Comparison of ENCODE assay signal across 13 cellular contexts in the genomic region with DNA sequence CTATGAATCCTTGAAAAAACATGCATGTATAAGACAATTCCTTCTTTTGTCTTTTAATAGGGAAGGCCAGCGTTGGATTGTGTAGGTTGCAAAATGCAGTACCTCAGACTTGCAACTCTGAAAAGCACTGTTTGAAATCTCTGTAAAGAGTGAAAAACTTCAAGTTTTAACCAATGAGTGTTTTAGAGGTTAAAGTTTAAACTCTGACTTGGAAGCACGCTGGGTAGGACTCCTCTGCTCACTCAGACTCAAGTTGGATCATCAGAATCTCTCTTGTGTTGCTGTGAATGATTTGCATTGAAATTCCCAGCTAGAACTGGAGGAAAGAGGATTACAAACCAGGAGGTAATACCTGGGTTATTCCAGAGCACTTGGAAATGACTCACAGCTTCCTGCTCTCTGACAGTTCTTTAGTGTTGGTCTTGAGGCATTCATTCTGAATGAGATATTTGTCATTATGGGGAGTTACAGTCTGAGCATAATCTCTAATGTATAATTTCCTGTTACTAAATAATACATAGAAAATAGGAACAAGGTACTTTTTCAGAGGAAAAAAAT. TPM values are rescaled to one million over a fixed set of nuclear protein-coding genes. Genes with fewer than 3 reads are reported as not detected.
DNase-seq lines count a peak whose midpoint lies in the region; ATAC-seq and TF ChIP-seq lines count a peak whose summit lies in the region.
"Had no signal": no experiment of that assay in that cellular context is flagged by ENCODE, and none has a peak within 500 bp of the region (broad histone marks: within the 10 kb centered on the region; RNA-seq: fewer than 3 reads in every experiment).

No MANE protein-coding gene starts in this region.

- peak; percentile 91 for ATAC-seq in RWPE2 (ENCODE audit: low read depth)

- no peak overlapping the region for H3K27ac Mint-ChIP-seq in CD4-positive, alpha-beta memory T cell

- no peak overlapping the region for H3K4me3 Mint-ChIP-seq in CD4-positive, alpha-beta memory T cell
- H3K4me3 Mint-ChIP-seq: H9 had no signal

- no peaks in the 10 kb centered on the region for H3K9me3 Mint-ChIP-seq in CD4-positive, alpha-beta memory T cell
- H3K9me3 Mint-ChIP-seq: H9 had no signal

- no peaks in the 10 kb centered on the region for H3K27me3 ChIP-seq in RWPE2 (ENCODE audit: insufficient read depth, poor library complexity, severe bottlenecking)
- no peaks in the 10 kb centered on the region for H3K27me3 ChIP-seq in fibroblast of lung (ENCODE audit: control insufficient read depth, insufficient read depth, low read length)
- H3K27me3 ChIP-seq in osteoblast (ENCODE audit: insufficient read depth, low read length) = no peaks in the 10 kb centered on the region
- H3K27me3 ChIP-seq in CD4-positive, alpha-beta memory T cell (ENCODE audit: insufficient read depth, low read length) = no peaks in the 10 kb centered on the region

- H3K36me3 Mint-ChIP-seq in CD4-positive, alpha-beta memory T cell = no peaks in the 10 kb centered on the region

- CTCF ChIA-PET in CD4-positive, alpha-beta memory T cell (lab: Charles Lee; ENCODE audit: partially characterized antibody) = interaction anchor here (1.5 kb wide), 1 partner anchor 9 kb away, joined by 3 read pairs; no protein-coding TSS in a partner anchor

- H3K4me3 ChIP-seq in RWPE2 (ENCODE audit: severe bottlenecking) = no peak overlapping the region
- no peak overlapping the region for H3K4me3 ChIP-seq in fibroblast of lung (replicated peaks in 1 of 4; ENCODE audit: control extremely low read depth in 1 of 4, insufficient read depth in 1 of 4, low read depth in 3 of 4, low read length in 4 of 4)
- no peak overlapping the region for H3K4me3 ChIP-seq in osteoblast (ENCODE audit: insufficient read depth, low read length)
- no peak overlapping the region for H3K4me3 ChIP-seq in CD4-positive, alpha-beta memory T cell (ENCODE audit: low read length in 2 of 2)

- H3K4me2 ChIP-seq in fibroblast of lung (ENCODE audit: extremely low read depth, insufficient read depth, low read length) (no peak overlapping the region), osteoblast (ENCODE audit: insufficient read depth, low read length) (no peak overlapping the region)

- H2AFZ ChIP-seq in fibroblast of lung (ENCODE audit: low read length) = no peak overlapping the region
- no peak overlapping the region for H2AFZ ChIP-seq in osteoblast (ENCODE audit: low read length)

- POLR2A ChIA-PET in CD4-positive, alpha-beta memory T cell (lab: Charles Lee; ENCODE audit: partially characterized antibody) = no interaction called here

- TF ChIP-seq CTCF in RWPE2 (IDR thresholded peaks at IDR 0.05; ENCODE audit: poor library complexity, severe bottlenecking) (no peak), fibroblast of lung (conservative IDR thresholded peaks at IDR 0.05 in 1 of 2, IDR thresholded peaks at IDR 0.05 in 1 of 2; ENCODE audit: low read depth in 1 of 2, low read length in 2 of 2) (no peak), osteoblast (IDR thresholded peaks at IDR 0.05; ENCODE audit: extremely low read depth, low read depth, low read length) (no peak)

- H3K9me3 ChIP-seq in RWPE2 (ENCODE audit: severe bottlenecking) (no peaks in the 10 kb centered on the region), fibroblast of lung (ENCODE audit: control insufficient read depth, insufficient read depth, low read depth, low read length) (no peaks in the 10 kb centered on the region), osteoblast (ENCODE audit: low read depth, low read length) (no peaks in the 10 kb centered on the region)
- H3K9me3 ChIP-seq in CD4-positive, alpha-beta memory T cell (ENCODE audit: control insufficient read depth in 1 of 2, low read length in 2 of 2) = no peaks in the 10 kb centered on the region

- no peaks in the 10 kb centered on the region for H4K20me1 ChIP-seq in fibroblast of lung (ENCODE audit: control insufficient read depth, extremely low read depth, insufficient read depth, low read length)
- no peaks in the 10 kb centered on the region for H4K20me1 ChIP-seq in osteoblast (ENCODE audit: insufficient read depth, low read length)

- H3K9ac ChIP-seq in fibroblast of lung (ENCODE audit: insufficient read depth, low read length) = no peak overlapping the region

- no peaks in the 10 kb centered on the region for H3K27me3 Mint-ChIP-seq in CD4-positive, alpha-beta memory T cell

- peaks cover 31% of the 10 kb centered on the region for H3K4me1 ChIP-seq in RWPE2 (ENCODE audit: insufficient read depth, poor library complexity, severe bottlenecking)
- no peaks in the 10 kb centered on the region for H3K4me1 ChIP-seq in fibroblast of lung (ENCODE audit: control insufficient read depth, extremely low read depth, insufficient read depth, low read length)
- no peaks in the 10 kb centered on the region for H3K4me1 ChIP-seq in osteoblast (ENCODE audit: insufficient read depth, low read length)
- no peaks in the 10 kb centered on the region for H3K4me1 ChIP-seq in CD4-positive, alpha-beta memory T cell (ENCODE audit: insufficient read depth, low read length)

- H3K4me1 Mint-ChIP-seq in CD4-positive, alpha-beta memory T cell = no peaks in the 10 kb centered on the region

- intact Hi-C loops in CD4-positive, alpha-beta memory T cell (cut with micrococcal nuclease) = no loop called here

- H3K79me2 ChIP-seq in fibroblast of lung (ENCODE audit: control insufficient read depth, insufficient read depth, low read length) = no peaks in the 10 kb centered on the region
- no peaks in the 10 kb centered on the region for H3K79me2 ChIP-seq in osteoblast (ENCODE audit: insufficient read depth, low read length)

- peak overlapping the region; percentile 87 for H3K27ac ChIP-seq in RWPE2 (ENCODE audit: poor library complexity, severe bottlenecking)
- H3K27ac ChIP-seq in fibroblast of lung (ENCODE audit: insufficient read depth, low read length) = no peak overlapping the region
- no peak overlapping the region for H3K27ac ChIP-seq in osteoblast (ENCODE audit: low read depth, low read length)
- H3K27ac ChIP-seq in CD4-positive, alpha-beta memory T cell (ENCODE audit: low read depth, low read length) = no peak overlapping the region

- no peaks in the 10 kb centered on the region for H3K36me3 ChIP-seq in RWPE2 (ENCODE audit: low read depth)
- H3K36me3 ChIP-seq in fibroblast of lung (ENCODE audit: control insufficient read depth, insufficient read depth, low read length) = no peaks in the 10 kb centered on the region
- H3K36me3 ChIP-seq in osteoblast (ENCODE audit: insufficient read depth, low read length) = no peaks in the 10 kb centered on the region
- H3K36me3 ChIP-seq in CD4-positive, alpha-beta memory T cell (ENCODE audit: insufficient read depth, low read length) = no peaks in the 10 kb centered on the region

- DNase-seq in H4 (ENCODE audit: low spot score) (peak; percentile 36), RWPE2 (ENCODE audit: low spot score) (no peak), fibroblast of lung (ENCODE audit: low read depth in 2 of 2) (peak; percentile 29 to 74), osteoblast (ENCODE audit: insufficient read length, low spot score, missing footprints) (peak; percentile 13), NCI-H510A (lab: John Stamatoyannopoulos, UW) (no peak), germinal center (ENCODE audit: low spot score) (no peak), C1 segment of cervical spinal cord (lab: John Stamatoyannopoulos, UW) (no peak)
- no peak for DNase-seq in CD4-positive, alpha-beta memory T cell
- DNase-seq: aorta, DMS 273 treated with DMSO at 0.1 percent for 48 hours, H9, NCI-H146, SHP77 treated with DMSO at 0.1 percent for 48 hours had no signal

RNA-seq across cellular contexts. Expression of a gene that starts 49.1 kb away (rescaled TPM):
- 7.8 and 9.5 TPM in 2 replicates for total RNA-seq in H4 (2014; rRNA removed; shearing (Covaris generic))
- 0.51 and 0.83 TPM in 2 replicates for total RNA-seq in fibroblast of lung
- 0.59 and 1.1 TPM in 2 replicates for polyA plus RNA-seq in fibroblast of lung
- polyA plus RNA-seq in fibroblast of lung (2012) = 0.49 and 0.61 TPM in 2 replicates
- polyA minus RNA-seq in fibroblast of lung (ENCODE audit: low replicate concordance) = not detected in 2 replicates
- total RNA-seq in osteoblast = 0.88 and 1.1 TPM in 2 replicates
- 1 to 10 TPM; 2.7 to 3.1 TPM for total RNA-seq in CD4-positive, alpha-beta memory T cell
- polyA plus RNA-seq in CD4-positive, alpha-beta memory T cell = 1 to 10 TPM; 5.0 to 6.2 TPM

Comparison
In these comparisons a context has a peak if more than half of its experiments do, and no peak if none do; other contexts are left out.
1. DNase-seq: peak in H4 (single experiment), fibroblast of lung (2 of 2) and osteoblast (single experiment); none in RWPE2 (single experiment), NCI-H510A (single experiment), CD4-positive, alpha-beta memory T cell (0 of 5), germinal center (single experiment) and C1 segment of cervical spinal cord (0 of 14).